ENCODE assay signal across 19 cellular contexts in genomic region chr6:122128445-122128844, GRCh38.
"Had no signal": no experiment of that assay in that cellular context is flagged by ENCODE, and none has a peak within 500 bp of the region (broad histone marks: within the 10 kb centered on the region; RNA-seq: fewer than 3 reads in every experiment).

No MANE protein-coding gene starts in this region.

- ATAC-seq: activated CD8-positive, alpha-beta T cell treated with anti-CD3 and anti-CD28 coated beads, Interleukin-2, amount 10 ng/mL, durations not matched to agents 7 days and 5 days; body of pancreas; gastroesophageal sphincter; natural killer cell had no signal

- H3K4me3 ChIP-seq: body of pancreas, colonic mucosa, esophagus squamous epithelium, gastroesophageal sphincter, stomach, suprapubic skin, transverse colon had no signal

- H3K4me1 ChIP-seq: body of pancreas, colonic mucosa, esophagus squamous epithelium, stomach, suprapubic skin, transverse colon had no signal

- H3K9me3 ChIP-seq: body of pancreas, colonic mucosa, esophagus squamous epithelium, gastroesophageal sphincter, stomach, suprapubic skin, transverse colon had no signal

- H3K27me3 ChIP-seq: body of pancreas, colonic mucosa, esophagus squamous epithelium, gastroesophageal sphincter, stomach, suprapubic skin, transverse colon had no signal

- DNase-seq: activated CD4-positive, alpha-beta T cell treated with anti-CD3 and anti-CD28 coated beads for 1 hour; activated CD4-positive, alpha-beta T cell treated with anti-CD3 and anti-CD28 coated beads, Interleukin-2, amount 50 U/mL, for 1 hour; activated CD8-positive, alpha-beta T cell treated with anti-CD3 and anti-CD28 coated beads, Interleukin-2, amount 10 ng/mL, durations not matched to agents 7 days and 5 days; activated gamma-delta T cell; anterior cingulate cortex; body of pancreas; colonic mucosa; esophagus squamous epithelium; head of caudate nucleus; mammary epithelial cell; midbrain; natural killer cell; stimulated activated CD4-positive, alpha-beta T cell treated with anti-CD3 and anti-CD28 coated beads, Interleukin-12 subunit alpha, Interleukin-12 subunit beta, amount 100 ng/mL, for 4 hours; stimulated activated CD4-positive, alpha-beta T cell treated with anti-CD3 and anti-CD28 coated beads, Interleukin-4, amount 100 ng/mL, for 4 hours; stomach; T-helper 1 cell; transverse colon had no signal

- H3K27ac ChIP-seq: body of pancreas, colonic mucosa, esophagus squamous epithelium, stomach, suprapubic skin, transverse colon had no signal

- H3K36me3 ChIP-seq: colonic mucosa, esophagus squamous epithelium, gastroesophageal sphincter, stomach, suprapubic skin, transverse colon had no signal
